10 cellular contexts compared by ENCODE assay signal in the genomic region with DNA sequence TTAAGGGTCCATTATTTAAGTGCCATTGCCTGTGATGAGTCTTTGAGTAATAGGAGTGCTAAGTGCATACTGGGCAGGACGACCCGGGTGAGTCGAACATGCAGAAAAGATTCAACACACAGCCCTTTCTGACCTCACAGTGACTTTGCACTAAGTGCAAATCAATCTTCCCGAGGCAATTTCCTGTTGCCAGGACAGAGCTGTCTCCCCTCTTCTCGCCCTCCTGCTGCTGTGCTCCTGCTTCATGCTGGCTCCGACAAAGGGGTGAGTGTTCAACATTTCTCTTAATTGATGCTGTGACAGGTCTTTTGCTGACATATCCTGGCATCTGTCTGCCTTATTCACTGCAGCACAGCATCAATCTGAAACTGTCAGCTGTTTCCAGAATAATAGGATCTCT. TPM values are rescaled to one million over a fixed set of nuclear protein-coding genes. Genes with fewer than 3 reads are reported as not detected.
DNase-seq lines count a peak whose midpoint lies in the region; ATAC-seq and TF ChIP-seq lines count a peak whose summit lies in the region.
"Had no signal": no experiment of that assay in that cellular context is flagged by ENCODE, and none has a peak within 500 bp of the region (broad histone marks: within the 10 kb centered on the region; RNA-seq: fewer than 3 reads in every experiment).

No MANE protein-coding gene starts in this region.

- POLR2A ChIA-PET in HEK293T (lab: Yijun Ruan, JAX) (interaction anchor here (1.5 to 1.9 kb wide), 2 partner anchors 10 to 12 kb away, joined by 4 to 10 read pairs; no protein-coding TSS in a partner anchor), Caco-2 (lab: Charles Lee) (no interaction called here)

- intact Hi-C loops in Caco-2 (cut with micrococcal nuclease; ENCODE audit: unreplicated experiment), result no loop called here

- H3K4me1 Mint-ChIP-seq in endodermal cell (peaks cover 19% of the 10 kb centered on the region), Caco-2 (ENCODE audit: low read depth, unreplicated experiment) (peaks cover 6% of the 10 kb centered on the region)

- H3K9me3 Mint-ChIP-seq in endodermal cell (no peaks in the 10 kb centered on the region), Caco-2 (ENCODE audit: unreplicated experiment) (no peaks in the 10 kb centered on the region)

- H3K36me3 ChIP-seq in endodermal cell (ENCODE audit: control insufficient read depth, insufficient read depth, low read length), result no peaks in the 10 kb centered on the region
- no peaks in the 10 kb centered on the region for H3K36me3 ChIP-seq in right atrium auricular region
- H3K36me3 ChIP-seq in Caco-2 (ENCODE audit: control insufficient read depth, insufficient read depth, low read length), result no peaks in the 10 kb centered on the region

- 31 to 35% methylated on average over 3 to 6 of the region's 6 CpGs for WGBS in endodermal cell (ENCODE audit: insufficient coverage in 1 of 2, insufficient read length in 1 of 2), 2 experiments

- peak; percentile 35 for DNase-seq in HEK293T (ENCODE audit: extremely low spot score)
- peak; percentile 32 for DNase-seq in NCI-H226
- peak; percentile 76 for DNase-seq in endodermal cell
- DNase-seq in putamen (ENCODE audit: low spot score), result peak; percentile 50
- DNase-seq in stimulated activated CD4-positive, alpha-beta T cell treated with anti-CD3 and anti-CD28 coated beads, Interleukin-4, amount 100 ng/mL, for 24 hours, result no peak
- DNase-seq in right atrium auricular region (ENCODE audit: low spot score), result no peak
- no peak for DNase-seq in Caco-2
- DNase-seq: activated CD8-positive, alpha-beta memory T cell treated with anti-CD3 and anti-CD28 coated beads, Interleukin-2, amount 10 ng/mL, durations not matched to agents 7 days and 5 days had no signal

- TF ChIP-seq CTCF in endodermal cell (conservative IDR thresholded peaks at IDR 0.05) (no peak), right atrium auricular region (IDR thresholded peaks at IDR 0.05) (no peak), Caco-2 (IDR thresholded peaks at IDR 0.05; ENCODE audit: insufficient read depth in 1 of 2, low read depth in 1 of 2, low read length in 1 of 2, severe bottlenecking in 1 of 2, unreplicated experiment in 1 of 2) (no peak)

- H3K4me3 ChIP-seq in endodermal cell (ENCODE audit: low read length), result no peak overlapping the region
- H3K4me3 ChIP-seq in right atrium auricular region, result no peak overlapping the region
- no peak overlapping the region for H3K4me3 ChIP-seq in Caco-2 (ENCODE audit: low read depth, low read length)

- H3K9me3 ChIP-seq in endodermal cell (ENCODE audit: control insufficient read depth, low read length) (no peaks in the 10 kb centered on the region), right atrium auricular region (no peaks in the 10 kb centered on the region), Caco-2 (no peaks in the 10 kb centered on the region)

- H3K4me1 ChIP-seq in endodermal cell (ENCODE audit: control insufficient read depth, insufficient read depth, low read length) (no peaks in the 10 kb centered on the region), right atrium auricular region (peaks cover 0 to 9% of the 10 kb centered on the region in 2 donors), Caco-2 (no peaks in the 10 kb centered on the region)

- H3K4me3 Mint-ChIP-seq in endodermal cell, result no peak overlapping the region
- no peak overlapping the region for H3K4me3 Mint-ChIP-seq in Caco-2 (ENCODE audit: unreplicated experiment)
- H3K4me3 Mint-ChIP-seq: activated CD8-positive, alpha-beta memory T cell treated with anti-CD3 and anti-CD28 coated beads, Interleukin-2, amount 10 ng/mL, durations not matched to agents 7 days and 5 days had no signal

- no peak for ATAC-seq in GM21737 (IDR thresholded peaks at IDR 0.05; ENCODE audit: unreplicated experiment)
- ATAC-seq: activated CD8-positive, alpha-beta memory T cell treated with anti-CD3 and anti-CD28 coated beads, Interleukin-2, amount 10 ng/mL, durations not matched to agents 7 days and 5 days had no signal

- H3K27ac Mint-ChIP-seq in endodermal cell (no peak overlapping the region), Caco-2 (ENCODE audit: unreplicated experiment) (no peak overlapping the region)
- H3K27ac Mint-ChIP-seq: activated CD8-positive, alpha-beta memory T cell treated with anti-CD3 and anti-CD28 coated beads, Interleukin-2, amount 10 ng/mL, durations not matched to agents 7 days and 5 days had no signal

- no peak overlapping the region for H3K9ac ChIP-seq in endodermal cell (ENCODE audit: extremely low read depth, low read length, poor library complexity, severe bottlenecking)
- H3K9ac ChIP-seq: KMS-11 had no signal

- no peaks in the 10 kb centered on the region for H3K36me3 Mint-ChIP-seq in endodermal cell (ENCODE audit: low read depth)
- no peaks in the 10 kb centered on the region for H3K36me3 Mint-ChIP-seq in Caco-2 (ENCODE audit: insufficient read depth, unreplicated experiment)

- no TSS peak for BruUV-seq in Caco-2 (replicated peaks; lab: Mats Ljungman, UMichigan)

- CTCF ChIA-PET in HEK293T (lab: Yijun Ruan, JAX), result no interaction called here
- CTCF ChIA-PET in Caco-2 (lab: Charles Lee), result no interaction called here

- H3K27me3 ChIP-seq in endodermal cell (ENCODE audit: control insufficient read depth, insufficient read depth, low read length, poor library complexity, severe bottlenecking) (no peaks in the 10 kb centered on the region), right atrium auricular region (no peaks in the 10 kb centered on the region), Caco-2 (replicated peaks; ENCODE audit: control insufficient read depth, insufficient read depth, low read length) (no peaks in the 10 kb centered on the region)

- H3K27me3 Mint-ChIP-seq in endodermal cell (ENCODE audit: insufficient read depth) (no peaks in the 10 kb centered on the region), Caco-2 (ENCODE audit: insufficient read depth, unreplicated experiment) (no peaks in the 10 kb centered on the region)

- H3K27ac ChIP-seq in endodermal cell (ENCODE audit: low read depth, low read length), result peak overlapping the region; percentile 96
- no peak overlapping the region for H3K27ac ChIP-seq in right atrium auricular region
- H3K27ac ChIP-seq: KMS-11 had no signal

TF ChIP-seq in HEK293T, 16 proteins besides CTCF, POLR2A, EP300 and RAD21:
- TF ChIP-seq CTBP1 (IDR thresholded peaks at IDR 0.05; ENCODE audit: borderline replicate concordance), result no peak
- peak; percentile 82 for TF ChIP-seq PKNOX1 (IDR thresholded peaks at IDR 0.05)

RNA-seq across cellular contexts. Expression of gene MCHR1, which starts 42.0 kb away (rescaled TPM):
- total RNA-seq in endodermal cell (under 1 TPM in 1 of 2 donors, not detected in 1; 0.53 TPM), right atrium auricular region (1 to 10 TPM in 1 of 2 donors, not detected in 1; 2.0 TPM), Caco-2 (2022) (not detected in 2 replicates)
- 10.9 TPM for polyA plus RNA-seq in endodermal cell (2013, experiment 1 of 2)
- polyA plus RNA-seq in endodermal cell (2013, experiment 2 of 2), result 15.6 TPM
- total RNA-seq: activated CD8-positive, alpha-beta memory T cell treated with anti-CD3 and anti-CD28 coated beads, Interleukin-2, amount 10 ng/mL, durations not matched to agents 7 days and 5 days had no signal

Comparison
In these comparisons a context has a peak if more than half of its experiments do, and no peak if none do; other contexts are left out.
1. DNase-seq: peak in HEK293T (single experiment), NCI-H226 (single experiment), endodermal cell (single experiment) and putamen (single experiment); none in stimulated activated CD4-positive, alpha-beta T cell treated with anti-CD3 and anti-CD28 coated beads, Interleukin-4, amount 100 ng/mL, for 24 hours (single experiment), right atrium auricular region (single experiment) and Caco-2 (0 of 2).